In genomic region chr14:34539407-34540180, GRCh38 we compare ENCODE assay signal across 8 cellular contexts. TPM values are rescaled to one million over a fixed set of nuclear protein-coding genes. Genes with fewer than 3 reads are reported as not detected.
DNase-seq lines count a peak whose midpoint lies in the region; ATAC-seq and TF ChIP-seq lines count a peak whose summit lies in the region.

EAPP (minus strand) TSS chr14:34539701; CDS start chr14:34539628, 73 bp downstream.

- H3K4me1 ChIP-seq in DND-41 (ENCODE audit: insufficient read depth, low read length) (peaks cover 30% of the 10 kb centered on the region), neutrophil (ENCODE audit: control insufficient read depth in 1 of 2, insufficient read depth in 1 of 2, low read depth in 1 of 2, low read length in 1 of 2) (peaks cover 17 to 24% of the 10 kb centered on the region in 2 experiments)

- H4K20me1 ChIP-seq in DND-41 (ENCODE audit: insufficient read depth, low read length): peaks cover 4% of the 10 kb centered on the region; the same call in 1 of the 2 replicates

- peak within 1 kb of the TSS; percentile 80 for H3K4me2 ChIP-seq in DND-41 (ENCODE audit: insufficient read depth, low read length)

- DNase-seq in DND-41 (peak; percentile 94), LHCN-M2 (ENCODE audit: low read depth) (peak; percentile 96), fibroblast of villous mesenchyme (ENCODE audit: low read depth) (peak; percentile 98), NOMO-1 (lab: John Stamatoyannopoulos, UW; ENCODE audit: unreplicated experiment in 2 of 2) (no peak)
- DNase-seq in activated T-cell treated with anti-CD3 and anti-CD28 coated beads, Interleukin-2, amount 50 U/mL, for 48 hours: peak; percentile 95 to 96

- H3K4me3 ChIP-seq in DND-41 (ENCODE audit: low read depth in 1 of 2, low read length in 2 of 2) (peak within 1 kb of the TSS; percentile 67 to 72), fibroblast of villous mesenchyme (ENCODE audit: low read depth, low read length) (peak within 1 kb of the TSS; percentile 96), neutrophil (ENCODE audit: low read depth in 1 of 2, low read length in 1 of 2) (peak within 1 kb of the TSS; percentile 90 to 96)

- peak within 1 kb of the TSS; percentile 77 for H3K9ac ChIP-seq in DND-41 (ENCODE audit: low read depth, low read length)

- peaks cover 41% of the 10 kb centered on the region for H3K79me2 ChIP-seq in DND-41 (ENCODE audit: insufficient read depth, low read length)

- peak; percentile 99 for ATAC-seq in DND-41 (ENCODE audit: insufficient read depth, low read depth)
- ATAC-seq in GM21737 (IDR thresholded peaks at IDR 0.05; ENCODE audit: unreplicated experiment): peak; percentile 99

- H2AFZ ChIP-seq in DND-41 (ENCODE audit: low read depth, low read length): peak within 1 kb of the TSS; percentile 86

- H3K9me3 ChIP-seq in DND-41 (ENCODE audit: insufficient read depth, low read length, severe bottlenecking) (no peaks in the 10 kb centered on the region), neutrophil (no peaks in the 10 kb centered on the region)

- no peak for TF ChIP-seq CTCF in DND-41 (IDR thresholded peaks at IDR 0.05; ENCODE audit: borderline replicate concordance, extremely low read depth, low read length, poor library complexity, severe bottlenecking)
- TF ChIP-seq CTCF in fibroblast of villous mesenchyme (IDR thresholded peaks at IDR 0.05; ENCODE audit: insufficient read depth, low read depth, low read length): no peak
- peak; percentile 72 for TF ChIP-seq CTCF in neutrophil (IDR thresholded peaks at IDR 0.05)

- H3K36me3 ChIP-seq in DND-41 (ENCODE audit: insufficient read depth, low read length) (peaks cover 21% of the 10 kb centered on the region), neutrophil (peaks cover 21% of the 10 kb centered on the region)

- H3K27me3 ChIP-seq in DND-41 (ENCODE audit: insufficient read depth, low read length, poor library complexity) (no peaks in the 10 kb centered on the region), neutrophil (no peaks in the 10 kb centered on the region)

- peak within 1 kb of the TSS; percentile 73 for H3K27ac ChIP-seq in DND-41 (ENCODE audit: low read length)
- peak within 1 kb of the TSS; percentile 98 for H3K27ac ChIP-seq in neutrophil
- peak within 1 kb of the TSS; percentile 90 for H3K27ac ChIP-seq in temporal lobe (ENCODE audit: low read depth, low read length)

RNA-seq across cellular contexts. Expression of gene EAPP, which starts in this region (rescaled TPM):
- total RNA-seq in LHCN-M2 (2014; rRNA removed) (33.5 and 37.1 TPM in 2 replicates), fibroblast of villous mesenchyme (35.1 and 37.1 TPM in 2 replicates), temporal lobe (44.5 TPM)
- polyA plus RNA-seq in LHCN-M2 (2012): 23.7 TPM

Comparison
In these comparisons a context has a peak if more than half of its experiments do, and no peak if none do; other contexts are left out.
1. DNase-seq: peak in DND-41 (single experiment), LHCN-M2 (single experiment), activated T-cell treated with anti-CD3 and anti-CD28 coated beads, Interleukin-2, amount 50 U/mL, for 48 hours (2 of 2) and fibroblast of villous mesenchyme (single experiment); none in NOMO-1 (0 of 2).
2. Peak in every context shown above with its lines, with median percentiles within 50 percentile points of each other: H3K27ac ChIP-seq and H3K4me3 ChIP-seq.